ENCODE assay signal across 11 cellular contexts in the genomic region with DNA sequence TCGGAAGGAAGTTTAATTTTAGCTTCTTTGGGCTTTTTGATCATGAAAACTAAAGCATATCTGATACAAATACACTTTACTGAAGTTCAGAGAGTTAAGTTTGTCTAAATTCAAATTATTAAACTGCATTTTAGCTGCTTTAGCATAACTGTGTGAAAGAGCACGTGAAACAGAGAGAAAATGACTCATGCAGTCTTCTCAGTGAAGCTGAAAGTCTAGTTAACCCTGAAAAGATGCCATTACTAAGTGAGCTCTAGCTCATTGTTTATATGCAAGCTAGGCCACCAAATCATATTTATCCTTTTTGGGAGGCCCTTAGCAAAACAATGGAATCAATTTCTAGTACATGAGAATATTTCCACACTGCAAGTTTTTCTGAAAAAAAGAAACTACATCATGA. TPM values are rescaled to one million over a fixed set of nuclear protein-coding genes. Genes with fewer than 3 reads are reported as not detected.
DNase-seq lines count a peak whose midpoint lies in the region; ATAC-seq, FAIRE-seq and TF ChIP-seq lines count a peak whose summit lies in the region.
"Had no signal": no experiment of that assay in that cellular context is flagged by ENCODE, and none has a peak within 500 bp of the region (broad histone marks: within the 10 kb centered on the region; RNA-seq: fewer than 3 reads in every experiment).

No MANE protein-coding gene starts in this region.

- H3K4me1 Mint-ChIP-seq in activated T-cell treated with anti-CD3 and anti-CD28 coated beads, Interleukin-2, amount 50 U/mL, for 72 hours (ENCODE audit: low read depth), result peaks cover 19% of the 10 kb centered on the region

- H3K27me3 ChIP-seq in bronchial epithelial cell (ENCODE audit: control insufficient read depth, insufficient read depth, low read length), result no peaks in the 10 kb centered on the region
- H3K27me3 ChIP-seq in smooth muscle cell (ENCODE audit: low read depth), result no peaks in the 10 kb centered on the region
- no peaks in the 10 kb centered on the region for H3K27me3 ChIP-seq in upper lobe of left lung

- no peak for TF ChIP-seq EP300 in upper lobe of left lung (IDR thresholded peaks at IDR 0.05)

- TF ChIP-seq CTCF in bronchial epithelial cell (IDR thresholded peaks at IDR 0.05; ENCODE audit: insufficient read depth, low read length, severe bottlenecking) (no peak), smooth muscle cell (IDR thresholded peaks at IDR 0.05; ENCODE audit: borderline replicate concordance, insufficient read depth, poor library complexity, severe bottlenecking) (no peak), upper lobe of left lung (IDR thresholded peaks at IDR 0.05) (no peak)

- H3K9ac ChIP-seq in smooth muscle cell (ENCODE audit: low read depth), result peak overlapping the region; percentile 27

- no peaks in the 10 kb centered on the region for H4K20me1 ChIP-seq in smooth muscle cell (ENCODE audit: low read depth)

- no peaks in the 10 kb centered on the region for H3F3A ChIP-seq in smooth muscle cell (ENCODE audit: low read depth)

- H3K27me3 Mint-ChIP-seq in activated T-cell treated with anti-CD3 and anti-CD28 coated beads, Interleukin-2, amount 50 U/mL, for 72 hours (ENCODE audit: low read depth), result no peaks in the 10 kb centered on the region

- no peaks in the 10 kb centered on the region for H3K36me3 ChIP-seq in bronchial epithelial cell (ENCODE audit: control insufficient read depth, insufficient read depth, low read length)
- H3K36me3 ChIP-seq in smooth muscle cell (ENCODE audit: low read depth), result no peaks in the 10 kb centered on the region
- H3K36me3 ChIP-seq in upper lobe of left lung, result no peaks in the 10 kb centered on the region

- WGBS in smooth muscle cell (ENCODE audit: low lambda C conversion rate), result 40% methylated on average over 2 of the region's 2 CpGs
- 66 to 79% methylated on average over 2 of the region's 2 CpGs for WGBS in upper lobe of left lung, 2 donors

- no peaks in the 10 kb centered on the region for H3K36me3 Mint-ChIP-seq in activated T-cell treated with anti-CD3 and anti-CD28 coated beads, Interleukin-2, amount 50 U/mL, for 72 hours (ENCODE audit: insufficient read depth in 2 of 2)

- no peak for DNase-seq in activated T-cell treated with anti-CD3 and anti-CD28 coated beads, Interleukin-2, amount 50 U/mL, for 72 hours
- no peak for DNase-seq in activated T-cell treated with anti-CD3 and anti-CD28 coated beads, Interleukin-2, amount 50 U/mL, for 1 hour
- DNase-seq in bronchial epithelial cell (ENCODE audit: low read depth) (peak; percentile 81), smooth muscle cell (lab: John Stamatoyannopoulos, UW; ENCODE audit: unreplicated experiment) (no peak), SK-N-DZ (ENCODE audit: low spot score) (no peak), upper lobe of left lung (no peak)
- DNase-seq: activated CD4-positive, alpha-beta T cell treated with anti-CD3 and anti-CD28 coated beads for 4 hours; C1 segment of cervical spinal cord had no signal

- H3K9me3 Mint-ChIP-seq in activated T-cell treated with anti-CD3 and anti-CD28 coated beads, Interleukin-2, amount 50 U/mL, for 72 hours, result no peaks in the 10 kb centered on the region

- H3K27ac ChIP-seq in smooth muscle cell (ENCODE audit: low read depth) (peak overlapping the region; percentile 75), upper lobe of left lung (no peak overlapping the region)

- peak overlapping the region; percentile 48 for H3K27ac Mint-ChIP-seq in activated T-cell treated with anti-CD3 and anti-CD28 coated beads, Interleukin-2, amount 50 U/mL, for 72 hours

- no peak overlapping the region for H3K4me3 ChIP-seq in bronchial epithelial cell (ENCODE audit: low read depth, low read length)
- no peak overlapping the region for H3K4me3 ChIP-seq in smooth muscle cell
- H3K4me3 ChIP-seq in upper lobe of left lung, result no peak overlapping the region

- H2AFZ ChIP-seq in smooth muscle cell (ENCODE audit: low read depth), result peak overlapping the region; percentile 81

- H3K9me3 ChIP-seq in smooth muscle cell (replicated peaks; ENCODE audit: low read depth) (no peaks in the 10 kb centered on the region), upper lobe of left lung (no peaks in the 10 kb centered on the region)

- FAIRE-seq in bronchial epithelial cell (lab: Jason Lieb, UNC), result no peak

- H3K4me1 ChIP-seq in smooth muscle cell (ENCODE audit: low read depth) (no peaks in the 10 kb centered on the region), upper lobe of left lung (no peaks in the 10 kb centered on the region)

- peak overlapping the region; percentile 23 for H3K4me2 ChIP-seq in smooth muscle cell

- peak overlapping the region in 1 of 2 donors; percentile 40 for H3K4me3 Mint-ChIP-seq in activated T-cell treated with anti-CD3 and anti-CD28 coated beads, Interleukin-2, amount 50 U/mL, for 72 hours

- ATAC-seq in activated T-cell treated with anti-CD3 and anti-CD28 coated beads, Interleukin-2, amount 50 U/mL, for 72 hours (replicated peaks in 1 of 2), result peak; percentile 85
- peak; percentile 66 for ATAC-seq in HG03066 (IDR thresholded peaks at IDR 0.05; ENCODE audit: low read depth, unreplicated experiment)
- ATAC-seq in GM19455 (IDR thresholded peaks at IDR 0.05; ENCODE audit: unreplicated experiment), result no peak
- ATAC-seq in upper lobe of left lung (ENCODE audit: low FRiP score in 2 of 2), result no peak

- no peak for TF ChIP-seq POLR2A in upper lobe of left lung (IDR thresholded peaks at IDR 0.05)

- H3K79me2 ChIP-seq in smooth muscle cell (ENCODE audit: low read depth), result no peaks in the 10 kb centered on the region

RNA-seq across cellular contexts. Expression of gene TPD52L3, which starts 27.6 kb away (rescaled TPM):
- total RNA-seq in activated T-cell treated with anti-CD3 and anti-CD28 coated beads, Interleukin-2, amount 50 U/mL, for 72 hours, result not detected
- total RNA-seq in bronchial epithelial cell (not detected in 2 replicates), smooth muscle cell (not detected in 2 replicates), upper lobe of left lung (not detected)
- polyA plus RNA-seq in smooth muscle cell, result not detected in 2 replicates
- polyA plus RNA-seq in SK-N-DZ (2014; cell fraction: cytosol; rRNA removed), result not detected in 2 replicates
- polyA plus RNA-seq in SK-N-DZ (2014; cell fraction: nucleus; rRNA removed), result not detected in 2 replicates
- total RNA-seq: liver had no signal
- polyA plus RNA-seq: liver had no signal

RNA-seq across cellular contexts. Expression of gene UHRF2, which starts 57.3 kb away (rescaled TPM):
- total RNA-seq in activated T-cell treated with anti-CD3 and anti-CD28 coated beads, Interleukin-2, amount 50 U/mL, for 72 hours, result 10 to 100 TPM; 84.6 to 87.2 TPM
- total RNA-seq in bronchial epithelial cell, result 40.2 and 49.5 TPM in 2 replicates
- 54.5 and 54.7 TPM in 2 replicates for total RNA-seq in smooth muscle cell
- polyA plus RNA-seq in smooth muscle cell, result 15.6 and 20.0 TPM in 2 replicates
- polyA plus RNA-seq in SK-N-DZ (2014; cell fraction: cytosol; rRNA removed), result 24.6 and 179 TPM in 2 replicates
- 106 and 147 TPM in 2 replicates for polyA plus RNA-seq in SK-N-DZ (2014; cell fraction: nucleus; rRNA removed)
- 100 to 1,000 TPM in 1 of 6 donors, 10 to 100 TPM in 5; 30.4 to 110 (median 36.1) TPM for total RNA-seq in upper lobe of left lung

Comparison
In these comparisons a context has a peak if more than half of its experiments do, and no peak if none do; other contexts are left out.
1. ATAC-seq: peak in activated T-cell treated with anti-CD3 and anti-CD28 coated beads, Interleukin-2, amount 50 U/mL, for 72 hours (2 of 2) and HG03066 (single experiment); none in GM19455 (single experiment) and upper lobe of left lung (0 of 2).